In genomic region chr4:39719804-39720580, GRCh38 we compare ENCODE assay signal across 1 cellular context.
TF ChIP-seq lines count a peak whose summit lies in the region.

No MANE protein-coding gene starts in this region.

TF ChIP-seq in GM12878, 131 proteins besides CTCF, POLR2A, EP300 and RAD21:
- TF ChIP-seq IKZF2 (IDR thresholded peaks at IDR 0.05): no peak
- TF ChIP-seq CUX1 (IDR thresholded peaks at IDR 0.05; ENCODE audit: insufficient replicate concordance, low read depth, low read length): no peak
- no peak for TF ChIP-seq PML (IDR thresholded peaks at IDR 0.05; ENCODE audit: low read length)
- TF ChIP-seq ATF7 (IDR thresholded peaks at IDR 0.05; ENCODE audit: low read depth): peak; percentile 62
- no peak for TF ChIP-seq ATF2 (IDR thresholded peaks at IDR 0.05; ENCODE audit: low read length)
